In the genomic region with DNA sequence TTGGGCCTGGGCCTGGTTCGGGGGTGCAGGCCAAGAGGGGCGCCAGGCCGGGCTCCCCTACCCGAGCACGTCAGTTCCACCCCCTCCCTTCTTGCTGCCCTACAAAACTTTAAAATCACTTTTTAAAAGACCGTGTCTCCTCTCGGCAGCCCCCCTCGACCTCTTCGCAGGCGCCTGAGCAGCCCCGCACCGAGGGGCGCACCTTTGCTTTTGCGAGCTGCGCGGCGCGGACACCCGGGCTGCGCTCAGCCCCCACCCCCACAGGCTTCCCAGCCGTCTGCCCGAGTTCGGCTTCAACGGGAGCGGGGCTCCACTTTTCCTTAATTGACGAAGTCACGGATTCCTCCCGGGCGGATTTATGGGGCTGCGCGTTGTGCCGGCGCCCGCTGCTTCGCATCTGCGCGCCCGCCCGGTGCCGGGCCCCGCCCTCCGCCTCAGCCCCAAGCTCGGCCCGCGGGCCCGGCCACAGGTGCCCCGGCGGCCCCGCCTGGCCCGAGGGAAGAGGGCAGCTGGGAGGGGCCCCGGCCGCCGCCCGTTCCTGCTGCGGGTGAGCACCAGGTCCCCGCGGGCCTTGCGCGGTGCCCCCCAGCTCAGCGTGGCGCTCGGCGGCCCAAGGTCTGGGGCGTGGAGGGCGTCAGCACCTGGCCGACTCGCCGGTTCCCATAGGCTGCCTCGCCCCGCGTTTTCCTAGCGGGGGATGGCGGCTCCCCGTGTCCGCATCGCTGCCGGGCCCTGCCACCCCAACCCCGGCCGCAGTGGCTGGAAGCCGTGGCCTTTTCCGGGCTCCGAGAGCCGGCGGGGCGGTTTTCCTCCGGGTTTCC, we compare ENCODE assay signal across 2 cellular contexts.
TF ChIP-seq lines count a peak whose summit lies in the region.

No MANE protein-coding gene starts in this region.

TF ChIP-seq in H1, 55 proteins besides CTCF, POLR2A, EP300 and RAD21 (continues in another document):
- TF ChIP-seq CREB1 (IDR thresholded peaks at IDR 0.05): no peak
- peak; percentile 97 for TF ChIP-seq EZH2 (IDR thresholded peaks at IDR 0.05; ENCODE audit: low read depth, low read length, severe bottlenecking)
- TF ChIP-seq KDM4A (IDR thresholded peaks at IDR 0.05; ENCODE audit: low read depth, low read length, severe bottlenecking): no peak
- TF ChIP-seq KDM1A (IDR thresholded peaks at IDR 0.05; ENCODE audit: borderline replicate concordance, low read length): no peak
- TF ChIP-seq KDM5A (IDR thresholded peaks at IDR 0.05; ENCODE audit: low read length): no peak
- peak; percentile 79 for TF ChIP-seq RNF2 (IDR thresholded peaks at IDR 0.05; ENCODE audit: borderline replicate concordance, low read depth, low read length, missing control alignments, poor library complexity, severe bottlenecking)
- TF ChIP-seq SIX5 (IDR thresholded peaks at IDR 0.05; ENCODE audit: low read depth, low read length): no peak
- TF ChIP-seq, protein P1, sequence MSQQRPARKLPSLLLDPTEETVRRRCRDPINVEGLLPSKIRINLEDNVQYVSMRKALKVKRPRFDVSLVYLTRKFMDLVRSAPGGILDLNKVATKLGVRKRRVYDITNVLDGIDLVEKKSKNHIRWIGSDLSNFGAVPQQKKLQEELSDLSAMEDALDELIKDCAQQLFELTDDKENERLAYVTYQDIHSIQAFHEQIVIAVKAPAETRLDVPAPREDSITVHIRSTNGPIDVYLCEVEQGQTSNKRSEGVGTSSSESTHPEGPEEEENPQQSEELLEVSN (IDR thresholded peaks at IDR 0.05): peak; percentile 62; the same call in 1 of the 2 replicates
- TF ChIP-seq NANOG (IDR thresholded peaks at IDR 0.05; ENCODE audit: insufficient read depth, low read depth, low read length, poor library complexity, severe bottlenecking): no peak
- TF ChIP-seq, protein P2, sequence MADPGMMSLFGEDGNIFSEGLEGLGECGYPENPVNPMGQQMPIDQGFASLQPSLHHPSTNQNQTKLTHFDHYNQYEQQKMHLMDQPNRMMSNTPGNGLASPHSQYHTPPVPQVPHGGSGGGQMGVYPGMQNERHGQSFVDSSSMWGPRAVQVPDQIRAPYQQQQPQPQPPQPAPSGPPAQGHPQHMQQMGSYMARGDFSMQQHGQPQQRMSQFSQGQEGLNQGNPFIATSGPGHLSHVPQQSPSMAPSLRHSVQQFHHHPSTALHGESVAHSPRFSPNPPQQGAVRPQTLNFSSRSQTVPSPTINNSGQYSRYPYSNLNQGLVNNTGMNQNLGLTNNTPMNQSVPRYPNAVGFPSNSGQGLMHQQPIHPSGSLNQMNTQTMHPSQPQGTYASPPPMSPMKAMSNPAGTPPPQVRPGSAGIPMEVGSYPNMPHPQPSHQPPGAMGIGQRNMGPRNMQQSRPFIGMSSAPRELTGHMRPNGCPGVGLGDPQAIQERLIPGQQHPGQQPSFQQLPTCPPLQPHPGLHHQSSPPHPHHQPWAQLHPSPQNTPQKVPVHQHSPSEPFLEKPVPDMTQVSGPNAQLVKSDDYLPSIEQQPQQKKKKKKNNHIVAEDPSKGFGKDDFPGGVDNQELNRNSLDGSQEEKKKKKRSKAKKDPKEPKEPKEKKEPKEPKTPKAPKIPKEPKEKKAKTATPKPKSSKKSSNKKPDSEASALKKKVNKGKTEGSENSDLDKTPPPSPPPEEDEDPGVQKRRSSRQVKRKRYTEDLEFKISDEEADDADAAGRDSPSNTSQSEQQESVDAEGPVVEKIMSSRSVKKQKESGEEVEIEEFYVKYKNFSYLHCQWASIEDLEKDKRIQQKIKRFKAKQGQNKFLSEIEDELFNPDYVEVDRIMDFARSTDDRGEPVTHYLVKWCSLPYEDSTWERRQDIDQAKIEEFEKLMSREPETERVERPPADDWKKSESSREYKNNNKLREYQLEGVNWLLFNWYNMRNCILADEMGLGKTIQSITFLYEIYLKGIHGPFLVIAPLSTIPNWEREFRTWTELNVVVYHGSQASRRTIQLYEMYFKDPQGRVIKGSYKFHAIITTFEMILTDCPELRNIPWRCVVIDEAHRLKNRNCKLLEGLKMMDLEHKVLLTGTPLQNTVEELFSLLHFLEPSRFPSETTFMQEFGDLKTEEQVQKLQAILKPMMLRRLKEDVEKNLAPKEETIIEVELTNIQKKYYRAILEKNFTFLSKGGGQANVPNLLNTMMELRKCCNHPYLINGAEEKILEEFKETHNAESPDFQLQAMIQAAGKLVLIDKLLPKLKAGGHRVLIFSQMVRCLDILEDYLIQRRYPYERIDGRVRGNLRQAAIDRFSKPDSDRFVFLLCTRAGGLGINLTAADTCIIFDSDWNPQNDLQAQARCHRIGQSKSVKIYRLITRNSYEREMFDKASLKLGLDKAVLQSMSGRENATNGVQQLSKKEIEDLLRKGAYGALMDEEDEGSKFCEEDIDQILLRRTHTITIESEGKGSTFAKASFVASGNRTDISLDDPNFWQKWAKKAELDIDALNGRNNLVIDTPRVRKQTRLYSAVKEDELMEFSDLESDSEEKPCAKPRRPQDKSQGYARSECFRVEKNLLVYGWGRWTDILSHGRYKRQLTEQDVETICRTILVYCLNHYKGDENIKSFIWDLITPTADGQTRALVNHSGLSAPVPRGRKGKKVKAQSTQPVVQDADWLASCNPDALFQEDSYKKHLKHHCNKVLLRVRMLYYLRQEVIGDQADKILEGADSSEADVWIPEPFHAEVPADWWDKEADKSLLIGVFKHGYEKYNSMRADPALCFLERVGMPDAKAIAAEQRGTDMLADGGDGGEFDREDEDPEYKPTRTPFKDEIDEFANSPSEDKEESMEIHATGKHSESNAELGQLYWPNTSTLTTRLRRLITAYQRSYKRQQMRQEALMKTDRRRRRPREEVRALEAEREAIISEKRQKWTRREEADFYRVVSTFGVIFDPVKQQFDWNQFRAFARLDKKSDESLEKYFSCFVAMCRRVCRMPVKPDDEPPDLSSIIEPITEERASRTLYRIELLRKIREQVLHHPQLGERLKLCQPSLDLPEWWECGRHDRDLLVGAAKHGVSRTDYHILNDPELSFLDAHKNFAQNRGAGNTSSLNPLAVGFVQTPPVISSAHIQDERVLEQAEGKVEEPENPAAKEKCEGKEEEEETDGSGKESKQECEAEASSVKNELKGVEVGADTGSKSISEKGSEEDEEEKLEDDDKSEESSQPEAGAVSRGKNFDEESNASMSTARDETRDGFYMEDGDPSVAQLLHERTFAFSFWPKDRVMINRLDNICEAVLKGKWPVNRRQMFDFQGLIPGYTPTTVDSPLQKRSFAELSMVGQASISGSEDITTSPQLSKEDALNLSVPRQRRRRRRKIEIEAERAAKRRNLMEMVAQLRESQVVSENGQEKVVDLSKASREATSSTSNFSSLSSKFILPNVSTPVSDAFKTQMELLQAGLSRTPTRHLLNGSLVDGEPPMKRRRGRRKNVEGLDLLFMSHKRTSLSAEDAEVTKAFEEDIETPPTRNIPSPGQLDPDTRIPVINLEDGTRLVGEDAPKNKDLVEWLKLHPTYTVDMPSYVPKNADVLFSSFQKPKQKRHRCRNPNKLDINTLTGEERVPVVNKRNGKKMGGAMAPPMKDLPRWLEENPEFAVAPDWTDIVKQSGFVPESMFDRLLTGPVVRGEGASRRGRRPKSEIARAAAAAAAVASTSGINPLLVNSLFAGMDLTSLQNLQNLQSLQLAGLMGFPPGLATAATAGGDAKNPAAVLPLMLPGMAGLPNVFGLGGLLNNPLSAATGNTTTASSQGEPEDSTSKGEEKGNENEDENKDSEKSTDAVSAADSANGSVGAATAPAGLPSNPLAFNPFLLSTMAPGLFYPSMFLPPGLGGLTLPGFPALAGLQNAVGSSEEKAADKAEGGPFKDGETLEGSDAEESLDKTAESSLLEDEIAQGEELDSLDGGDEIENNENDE (IDR thresholded peaks at IDR 0.05; ENCODE audit: insufficient replicate concordance, low read length): no peak
- peak; percentile 92 for TF ChIP-seq SUZ12 (IDR thresholded peaks at IDR 0.05; ENCODE audit: low read length)
- TF ChIP-seq CHD2 (IDR thresholded peaks at IDR 0.05; ENCODE audit: low read length): no peak
- TF ChIP-seq HDAC2 (IDR thresholded peaks at IDR 0.05; ENCODE audit: borderline replicate concordance in 1 of 2, low read depth in 2 of 2, low read length in 2 of 2): no peak
- no peak for TF ChIP-seq RBBP5 (IDR thresholded peaks at IDR 0.05; ENCODE audit: borderline replicate concordance, low read depth, low read length)
- TF ChIP-seq MAFK (IDR thresholded peaks at IDR 0.05; ENCODE audit: low read depth, low read length): no peak

TF ChIP-seq in neural cell, 6 proteins besides CTCF, POLR2A, EP300 and RAD21:
- TF ChIP-seq POLR2AphosphoS5 (IDR thresholded peaks at IDR 0.05) (no peak), EZH2 (IDR thresholded peaks at IDR 0.05; ENCODE audit: borderline replicate concordance, insufficient read depth, low read length, poor library complexity, severe bottlenecking) (peak; percentile 97)
